28 cellular contexts compared by ENCODE assay signal in genomic region chr1:167808104-167808503, GRCh38.
DNase-seq lines count a peak whose midpoint lies in the region; ATAC-seq, FAIRE-seq and TF ChIP-seq lines count a peak whose summit lies in the region.
"Had no signal": no experiment of that assay in that cellular context is flagged by ENCODE, and none has a peak within 500 bp of the region (broad histone marks: within the 10 kb centered on the region; RNA-seq: fewer than 3 reads in every experiment).

No MANE protein-coding gene starts in this region.

- FAIRE-seq in RCC 7860 (lab: Jason Lieb, UNC): no peak
- FAIRE-seq: GM12891, islet of Langerhans had no signal

- intact Hi-C loops in sciatic nerve (cut with DNase I): no loop called here

- no peak for TF ChIP-seq CTCF in choroid plexus epithelial cell (conservative IDR thresholded peaks at IDR 0.05; ENCODE audit: low read depth, low read length)

- no peak for ATAC-seq in sciatic nerve
- ATAC-seq: activated T-cell treated with anti-CD3 and anti-CD28 coated beads, Interleukin-2, amount 50 U/mL, for 72 hours; left ventricle myocardium superior; PC-3; WTC11 had no signal

- peak; percentile 46 for DNase-seq in EL
- peak; percentile 18 for DNase-seq in RCC 7860 (ENCODE audit: low spot score)
- peak; percentile 39 for DNase-seq in choroid plexus epithelial cell (ENCODE audit: low read depth)
- DNase-seq in iris pigment epithelial cell (ENCODE audit: low read depth): peak; percentile 85
- DNase-seq in NOMO-1 (lab: John Stamatoyannopoulos, UW; ENCODE audit: unreplicated experiment in 2 of 2): no peak
- no peak for DNase-seq in activated CD4-positive, CD25-positive, alpha-beta regulatory T cell (lab: John Stamatoyannopoulos, UW)
- DNase-seq in sciatic nerve (ENCODE audit: low spot score): no peak
- DNase-seq: ACHN; activated CD4-positive, alpha-beta T cell treated with anti-CD3 and anti-CD28 coated beads, Interleukin-2, amount 50 U/mL, for 1 hour; activated naive CD4-positive, alpha-beta T cell treated with anti-CD3 and anti-CD28 coated beads for 36 hours; activated T-cell treated with anti-CD3 and anti-CD28 coated beads, Interleukin-2, amount 50 U/mL, for 72 hours; adrenal gland; colonic mucosa; DMS79 treated with DMSO at 0.1 percent for 48 hours; effector memory CD4-positive, alpha-beta T cell; left ventricle myocardium superior; NCI-H1092 treated with DMSO at 0.1 percent for 48 hours; NCI-H187 treated with DMSO at 0.1 percent for 48 hours; NCI-H524 treated with DMSO at 0.1 percent for 48 hours; nucleus accumbens; PC-3; SHP77; thyroid gland had no signal

- no peak overlapping the region for H3K4me3 ChIP-seq in choroid plexus epithelial cell (ENCODE audit: low read depth, low read length)
- H3K4me3 ChIP-seq: adrenal gland; BLaER1 treated with 17β-estradiol and CSF1 and Interleukin-3, amounts not matched to agents 10 nM and 100 nM; colonic mucosa; esophagus muscularis mucosa; thyroid gland had no signal

Comparison
In these comparisons a context has a peak if more than half of its experiments do, and no peak if none do; other contexts are left out.
1. DNase-seq: peak in EL (single experiment), RCC 7860 (single experiment), choroid plexus epithelial cell (single experiment) and iris pigment epithelial cell (single experiment); none in NOMO-1 (0 of 2), activated CD4-positive, CD25-positive, alpha-beta regulatory T cell (0 of 4) and sciatic nerve (single experiment).